In genomic region chr22:36055376-36056310, GRCh38 we compare ENCODE assay signal across 15 cellular contexts.
DNase-seq lines count a peak whose midpoint lies in the region; TF ChIP-seq lines count a peak whose summit lies in the region.
"Had no signal": no experiment of that assay in that cellular context is flagged by ENCODE, and none has a peak within 500 bp of the region (broad histone marks: within the 10 kb centered on the region; RNA-seq: fewer than 3 reads in every experiment).

No MANE protein-coding gene starts in this region.

- no peak overlapping the region for H3K4me3 ChIP-seq in astrocyte of the spinal cord (ENCODE audit: low read depth, low read length)
- peak overlapping the region in 4 of 5 donors; percentile 16 to 44 (median 25) for H3K4me3 ChIP-seq in subcutaneous abdominal adipose tissue (ENCODE audit: low read depth in 1 of 5, low read length in 5 of 5)

- H3K4me1 ChIP-seq in subcutaneous abdominal adipose tissue (ENCODE audit: control insufficient read depth in 5 of 5, insufficient read depth in 5 of 5, low read length in 5 of 5) = peaks cover 4 to 15% (median 12%) of the 10 kb centered on the region in 5 donors

- no peak for TF ChIP-seq CTCF in astrocyte of the spinal cord (IDR thresholded peaks at IDR 0.05; ENCODE audit: low read depth, low read length)
- TF ChIP-seq CTCF in GM10266 (IDR thresholded peaks at IDR 0.05; ENCODE audit: control insufficient read depth, insufficient read depth, low read depth, missing control alignments) = no peak

- H3K36me3 ChIP-seq in subcutaneous abdominal adipose tissue (ENCODE audit: control insufficient read depth in 5 of 5, insufficient read depth in 5 of 5, low read length in 5 of 5) = no peaks in the 10 kb centered on the region

- H3K9me3 ChIP-seq in subcutaneous abdominal adipose tissue (ENCODE audit: control insufficient read depth in 5 of 5, low read length in 5 of 5) = no peaks in the 10 kb centered on the region

- H3K27me3 ChIP-seq in subcutaneous abdominal adipose tissue (ENCODE audit: control insufficient read depth in 5 of 5, insufficient read depth in 4 of 5, low read length in 5 of 5) = no peaks in the 10 kb centered on the region
- H3K27me3 ChIP-seq: foreskin keratinocyte had no signal

- peak overlapping the region in 2 of 5 donors; percentile 51 to 56 for H3K9ac ChIP-seq in subcutaneous abdominal adipose tissue (ENCODE audit: low read length in 5 of 5)

- DNase-seq in NCI-H2107 treated with DMSO at 0.1 percent for 48 hours (lab: John Stamatoyannopoulos, UW; ENCODE audit: unreplicated experiment) (peak; percentile 37), NCI-H2107 (lab: John Stamatoyannopoulos, UW) (no peak), astrocyte of the spinal cord (ENCODE audit: low read depth, low spot score) (peak; percentile 41), hepatic stellate cell (ENCODE audit: low spot score) (peak; percentile 25), KBM-7 (no peak), GM10266 (ENCODE audit: extremely low spot score) (no peak)
- DNase-seq in stimulated activated CD4-positive, alpha-beta T cell treated with anti-CD3 and anti-CD28 coated beads, Interleukin-12 subunit alpha, Interleukin-12 subunit beta, amount 100 ng/mL, for 4 hours = no peak
- DNase-seq: activated CD8-positive, alpha-beta memory T cell treated with anti-CD3 and anti-CD28 coated beads, Interleukin-2, amount 50 U/mL, for 4 hours; activated naive CD8-positive, alpha-beta T cell treated with anti-CD3 and anti-CD28 coated beads for 36 hours; foreskin keratinocyte; islet precursor cell; Kasumi-1; naive B cell; NCI-H2081 had no signal

- no peak overlapping the region for H3K27ac ChIP-seq in subcutaneous abdominal adipose tissue (ENCODE audit: low read depth, low read length)
- H3K27ac ChIP-seq: foreskin keratinocyte had no signal

- in situ Hi-C loops in astrocyte of the spinal cord (cut with HindIII; ENCODE audit: low sequenced_read_pairs) = no loop called here
- in situ Hi-C loops in KBM-7 (cut with MboI; ENCODE audit: low pct_unique_long_range_greater_than_20kb, low sequenced_read_pairs) = no loop called here

Comparison
In these comparisons a context has a peak if more than half of its experiments do, and no peak if none do; other contexts are left out.
1. DNase-seq: peak in NCI-H2107 treated with DMSO at 0.1 percent for 48 hours (single experiment), astrocyte of the spinal cord (single experiment) and hepatic stellate cell (single experiment); none in NCI-H2107 (single experiment), KBM-7 (single experiment), GM10266 (single experiment) and stimulated activated CD4-positive, alpha-beta T cell treated with anti-CD3 and anti-CD28 coated beads, Interleukin-12 subunit alpha, Interleukin-12 subunit beta, amount 100 ng/mL, for 4 hours (single experiment).